30 cellular contexts compared by ENCODE assay signal in the genomic region with DNA sequence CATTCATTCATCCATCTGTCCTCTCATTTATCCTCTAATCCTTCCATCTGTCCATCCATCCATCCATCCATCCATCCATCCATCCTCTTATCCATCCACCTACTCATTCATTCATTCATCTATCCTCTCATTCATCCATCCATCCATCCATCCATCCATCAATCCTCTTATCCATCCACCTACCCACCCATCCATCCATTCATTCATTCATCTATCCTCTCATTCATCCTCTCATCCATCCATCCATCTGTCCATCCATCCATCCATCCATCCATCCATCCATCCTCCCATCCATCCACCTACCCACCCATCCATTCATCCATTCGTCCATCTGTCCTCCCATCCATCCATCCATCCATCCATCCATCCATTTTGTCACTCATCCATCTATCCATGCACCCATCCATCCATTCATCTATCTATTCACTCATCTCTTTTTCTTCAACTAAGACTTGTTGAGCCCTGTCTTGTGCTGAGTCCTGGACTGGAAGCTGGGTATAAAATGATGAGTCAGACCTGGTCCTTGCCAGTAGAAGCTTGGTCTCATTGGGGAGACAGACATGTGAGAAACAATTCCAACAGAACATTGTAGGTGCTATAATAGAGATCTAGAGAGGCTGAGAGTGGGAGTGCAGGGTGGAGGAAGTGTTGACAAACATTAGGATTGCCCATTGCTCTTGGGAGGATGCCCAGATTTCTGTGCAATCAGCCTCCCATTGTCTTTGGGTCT. TPM values are rescaled to one million over a fixed set of nuclear protein-coding genes. Genes with fewer than 3 reads are reported as not detected.
DNase-seq lines count a peak whose midpoint lies in the region; ATAC-seq and TF ChIP-seq lines count a peak whose summit lies in the region.
"Had no signal": no experiment of that assay in that cellular context is flagged by ENCODE, and none has a peak within 500 bp of the region (broad histone marks: within the 10 kb centered on the region; RNA-seq: fewer than 3 reads in every experiment).

No MANE protein-coding gene starts in this region.

- peaks cover 2% of the 10 kb centered on the region for H3K4me1 ChIP-seq in foreskin keratinocyte
- peaks cover 0 to 10% of the 10 kb centered on the region in 2 donors for H3K4me1 ChIP-seq in right atrium auricular region
- H3K4me1 ChIP-seq: BE2C had no signal

- DNase-seq in activated naive CD8-positive, alpha-beta T cell treated with anti-CD3 and anti-CD28 coated beads, Interleukin-2, amount 50 U/mL, for 24 hours, result no peak
- DNase-seq in NCI-H226 (peak; percentile 34), fibroblast of gingiva (ENCODE audit: low read depth) (peak; percentile 37), foreskin keratinocyte (no peak), right atrium auricular region (ENCODE audit: low spot score) (no peak), Right ventricle myocardium inferior (ENCODE audit: missing footprints) (no peak)
- DNase-seq: activated CD4-positive, alpha-beta T cell treated with anti-CD3 and anti-CD28 coated beads for 48 hours; activated gamma-delta T cell; activated T-cell treated with anti-CD3 and anti-CD28 coated beads, Interleukin-2, amount 50 U/mL, for 24 hours; amniotic stem cell; BE2C; Calu3; cortex of kidney; DND-41; effector memory CD8-positive, alpha-beta T cell; hypothalamus; immature natural killer cell; Karpas-422; MV-4-11; NCI-H1436 treated with DMSO at 0.1 percent for 48 hours; RPMI8226; T-helper 17 cell had no signal

- H3K9me3 ChIP-seq in right atrium auricular region, result peaks cover 0 to 3% of the 10 kb centered on the region in 2 donors
- H3K9me3 ChIP-seq: BE2C, neutrophil had no signal

- H3K27me3 Mint-ChIP-seq in activated naive CD8-positive, alpha-beta T cell, result no peaks in the 10 kb centered on the region
- no peaks in the 10 kb centered on the region for H3K27me3 Mint-ChIP-seq in activated naive CD8-positive, alpha-beta T cell treated with anti-CD3 and anti-CD28 coated beads, Interleukin-2, amount 50 U/mL, for 24 hours
- H3K27me3 Mint-ChIP-seq: activated T-cell treated with anti-CD3 and anti-CD28 coated beads, Interleukin-2, amount 50 U/mL, for 24 hours; effector memory CD8-positive, alpha-beta T cell; stimulated activated naive CD8-positive, alpha-beta T cell treated with anti-CD3 and anti-CD28 coated beads, Interleukin-15, Interleukin-2, amounts not matched to agents 100 ng/mL and 50 ng/mL, for 24 hours; T-helper 17 cell had no signal

- H3K36me3 Mint-ChIP-seq in activated naive CD8-positive, alpha-beta T cell, result peaks cover 2% of the 10 kb centered on the region
- H3K36me3 Mint-ChIP-seq in activated naive CD8-positive, alpha-beta T cell treated with anti-CD3 and anti-CD28 coated beads, Interleukin-2, amount 50 U/mL, for 24 hours (ENCODE audit: low read depth), result peaks cover 1% of the 10 kb centered on the region

- H3K4me1 Mint-ChIP-seq in activated naive CD8-positive, alpha-beta T cell (ENCODE audit: low read depth), result peaks cover 57% of the 10 kb centered on the region
- peaks cover 45% of the 10 kb centered on the region for H3K4me1 Mint-ChIP-seq in activated naive CD8-positive, alpha-beta T cell treated with anti-CD3 and anti-CD28 coated beads, Interleukin-2, amount 50 U/mL, for 24 hours

- H3K27me3 ChIP-seq in foreskin keratinocyte (no peaks in the 10 kb centered on the region), right atrium auricular region (no peaks in the 10 kb centered on the region)
- H3K27me3 ChIP-seq: BE2C had no signal

- no peaks in the 10 kb centered on the region for H3K36me3 ChIP-seq in right atrium auricular region
- H3K36me3 ChIP-seq: BE2C, neutrophil had no signal

- H3K9me3 Mint-ChIP-seq in activated naive CD8-positive, alpha-beta T cell (ENCODE audit: low read depth), result peaks cover 4% of the 10 kb centered on the region
- peaks cover 11% of the 10 kb centered on the region for H3K9me3 Mint-ChIP-seq in activated naive CD8-positive, alpha-beta T cell treated with anti-CD3 and anti-CD28 coated beads, Interleukin-2, amount 50 U/mL, for 24 hours
- H3K9me3 Mint-ChIP-seq: immature natural killer cell had no signal

- H3K27ac ChIP-seq in foreskin keratinocyte (no peak overlapping the region), right atrium auricular region (no peak overlapping the region)
- H3K27ac ChIP-seq: neutrophil, skin epidermis had no signal

- H3K4me3 Mint-ChIP-seq in activated naive CD8-positive, alpha-beta T cell, result peak overlapping the region; percentile 21
- no peak overlapping the region for H3K4me3 Mint-ChIP-seq in activated naive CD8-positive, alpha-beta T cell treated with anti-CD3 and anti-CD28 coated beads, Interleukin-2, amount 50 U/mL, for 24 hours
- H3K4me3 Mint-ChIP-seq: activated T-cell treated with anti-CD3 and anti-CD28 coated beads, Interleukin-2, amount 50 U/mL, for 24 hours; effector memory CD8-positive, alpha-beta T cell; immature natural killer cell; memory B cell; stimulated activated naive CD8-positive, alpha-beta T cell treated with anti-CD3 and anti-CD28 coated beads, Interleukin-15, Interleukin-2, amounts not matched to agents 100 ng/mL and 50 ng/mL, for 24 hours; T-helper 17 cell had no signal

- ATAC-seq in activated naive CD8-positive, alpha-beta T cell treated with anti-CD3 and anti-CD28 coated beads, Interleukin-2, amount 50 U/mL, for 24 hours, result no peak
- ATAC-seq in foreskin keratinocyte (no peak), GM19023 (IDR thresholded peaks at IDR 0.05; ENCODE audit: unreplicated experiment) (no peak), Right ventricle myocardium inferior (no peak)
- ATAC-seq: effector memory CD8-positive, alpha-beta T cell; HCT116; left lobe of liver; T-helper 17 cell had no signal

- intact Hi-C loops in Right ventricle myocardium inferior (cut with DNase I), result no loop called here

- no peak overlapping the region for H3K4me3 ChIP-seq in right atrium auricular region
- H3K4me3 ChIP-seq: skin epidermis had no signal

- TF ChIP-seq CTCF in foreskin keratinocyte (conservative IDR thresholded peaks at IDR 0.05) (no peak), right atrium auricular region (IDR thresholded peaks at IDR 0.05) (no peak)

- H3K27ac Mint-ChIP-seq in activated naive CD8-positive, alpha-beta T cell, result no peak overlapping the region
- H3K27ac Mint-ChIP-seq in activated naive CD8-positive, alpha-beta T cell treated with anti-CD3 and anti-CD28 coated beads, Interleukin-2, amount 50 U/mL, for 24 hours, result no peak overlapping the region
- H3K27ac Mint-ChIP-seq: activated T-cell treated with anti-CD3 and anti-CD28 coated beads, Interleukin-2, amount 50 U/mL, for 24 hours; memory B cell; stimulated activated naive CD8-positive, alpha-beta T cell treated with anti-CD3 and anti-CD28 coated beads, Interleukin-15, Interleukin-2, amounts not matched to agents 100 ng/mL and 50 ng/mL, for 24 hours had no signal

RNA-seq across cellular contexts. Expression of a gene that starts 54.9 kb away (rescaled TPM):
- 10.7 and 11.6 TPM in 2 replicates for total RNA-seq in foreskin keratinocyte
- 12.8 and 13.8 TPM in 2 replicates for polyA plus RNA-seq in foreskin keratinocyte
- total RNA-seq in right atrium auricular region, result 10 to 100 TPM in 1 of 2 donors, 1 to 10 TPM in 1; 5.5 to 11.6 TPM
- 4.6 TPM for total RNA-seq in Right ventricle myocardium inferior

Comparison
In these comparisons a context has a peak if more than half of its experiments do, and no peak if none do; other contexts are left out.
1. DNase-seq: peak in NCI-H226 (single experiment) and fibroblast of gingiva (single experiment); none in activated naive CD8-positive, alpha-beta T cell treated with anti-CD3 and anti-CD28 coated beads, Interleukin-2, amount 50 U/mL, for 24 hours (single experiment), foreskin keratinocyte (0 of 2), right atrium auricular region (single experiment) and Right ventricle myocardium inferior (single experiment).